ENCODE assay signal across 1 cellular context in the genomic region with DNA sequence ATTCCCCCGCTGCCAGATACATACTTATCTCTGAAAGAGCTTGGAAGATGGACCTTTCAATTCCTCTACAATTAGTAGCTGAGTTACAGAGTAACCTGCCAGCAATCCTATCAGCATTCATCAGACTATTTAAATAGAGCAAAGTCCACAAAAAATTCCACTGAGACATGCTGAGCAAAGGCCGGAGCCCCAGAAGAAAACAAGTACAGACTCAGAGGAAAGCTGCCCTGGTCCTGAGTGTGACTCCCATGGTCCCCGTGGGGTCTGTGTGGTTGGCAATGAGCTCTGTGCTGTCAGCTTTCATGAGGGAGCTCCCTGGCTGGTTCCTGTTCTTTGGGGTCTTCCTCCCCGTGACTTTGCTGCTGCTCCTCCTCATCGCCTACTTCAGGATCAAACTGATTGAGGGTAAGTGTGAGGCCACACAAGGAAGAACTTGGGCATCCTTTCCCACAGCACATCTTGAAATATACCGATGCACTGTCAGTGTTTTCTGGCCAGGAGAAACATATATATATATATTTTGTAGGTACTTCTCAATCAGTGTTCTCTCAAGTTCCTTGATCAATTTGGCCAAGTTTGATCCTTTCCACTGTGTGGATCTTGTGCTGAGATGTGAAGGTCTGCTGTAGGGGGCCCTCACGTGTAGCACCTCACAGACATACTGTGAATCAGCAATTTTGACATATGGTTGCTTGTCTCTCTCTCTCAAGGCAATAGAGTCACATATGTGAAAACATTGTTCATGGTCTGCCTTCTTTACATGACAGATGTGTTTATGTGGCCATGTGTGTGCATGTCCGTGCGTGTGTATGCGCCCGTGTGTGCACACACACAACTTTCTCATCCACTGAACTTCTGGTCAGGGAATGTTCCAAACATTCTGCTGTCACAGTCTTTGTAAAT.
TF ChIP-seq lines count a peak whose summit lies in the region.

Gene SMLR1 (plus strand): TSS at position 160 of the 903 bp plus-strand sequence. CDS start 8 bp downstream, at position 168.

TF ChIP-seq in HepG2, 621 proteins besides CTCF, POLR2A, EP300 and RAD21 (continued from another document and continues in another):
- TF ChIP-seq, protein P1, sequence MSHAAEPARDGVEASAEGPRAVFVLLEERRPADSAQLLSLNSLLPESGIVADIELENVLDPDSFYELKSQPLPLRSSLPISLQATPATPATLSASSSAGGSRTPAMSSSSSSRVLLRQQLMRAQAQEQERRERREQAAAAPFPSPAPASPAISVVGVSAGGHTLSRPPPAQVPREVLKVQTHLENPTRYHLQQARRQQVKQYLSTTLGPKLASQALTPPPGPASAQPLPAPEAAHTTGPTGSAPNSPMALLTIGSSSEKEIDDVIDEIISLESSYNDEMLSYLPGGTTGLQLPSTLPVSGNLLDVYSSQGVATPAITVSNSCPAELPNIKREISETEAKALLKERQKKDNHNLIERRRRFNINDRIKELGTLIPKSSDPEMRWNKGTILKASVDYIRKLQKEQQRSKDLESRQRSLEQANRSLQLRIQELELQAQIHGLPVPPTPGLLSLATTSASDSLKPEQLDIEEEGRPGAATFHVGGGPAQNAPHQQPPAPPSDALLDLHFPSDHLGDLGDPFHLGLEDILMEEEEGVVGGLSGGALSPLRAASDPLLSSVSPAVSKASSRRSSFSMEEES (CRISPR knock-in tag; IDR thresholded peaks at IDR 0.05): peak; percentile 66
- TF ChIP-seq NCOA2 (CRISPR knock-in tag; IDR thresholded peaks at IDR 0.05) (peak; percentile 88), CAMTA2 (CRISPR knock-in tag; IDR thresholded peaks at IDR 0.05; ENCODE audit: borderline replicate concordance) (no peak), ZBTB42 (CRISPR knock-in tag; IDR thresholded peaks at IDR 0.05) (no peak), GABPB1 (CRISPR knock-in tag; IDR thresholded peaks at IDR 0.05) (no peak; the same call in 1 of the 2 replicates), ZBTB4 (CRISPR knock-in tag; IDR thresholded peaks at IDR 0.05; ENCODE audit: borderline replicate concordance) (no peak), RFX5 (IDR thresholded peaks at IDR 0.05; ENCODE audit: low read depth, low read length) (no peak), DNMT1 (CRISPR knock-in tag; IDR thresholded peaks at IDR 0.05) (no peak), THAP8 (CRISPR knock-in tag; IDR thresholded peaks at IDR 0.05; ENCODE audit: borderline replicate concordance) (peak; percentile 52; the same call in 1 of the 2 replicates), SNAPC2 (CRISPR knock-in tag; IDR thresholded peaks at IDR 0.05) (peak; percentile 66; the same call in 1 of the 2 replicates), ZNF414 (CRISPR knock-in tag; IDR thresholded peaks at IDR 0.05) (no peak), SNAPC5 (CRISPR knock-in tag; IDR thresholded peaks at IDR 0.05; ENCODE audit: borderline replicate concordance) (no peak), TAF15 (IDR thresholded peaks at IDR 0.05; ENCODE audit: low read depth, low read length, poor library complexity, severe bottlenecking) (no peak), TP53 (CRISPR knock-in tag; conservative IDR thresholded peaks at IDR 0.05) (peak; percentile 20; the same call in 1 of the 2 replicates), ZNF841 (CRISPR knock-in tag; IDR thresholded peaks at IDR 0.05; ENCODE audit: borderline replicate concordance) (no peak), SMYD3 (CRISPR knock-in tag; IDR thresholded peaks at IDR 0.05) (no peak; the same call in 1 of the 2 replicates), CHD4 (IDR thresholded peaks at IDR 0.05; ENCODE audit: borderline replicate concordance, low read length) (peak; percentile 7), KDM1A (CRISPR knock-in tag; IDR thresholded peaks at IDR 0.05) (no peak), ZNF7 (CRISPR knock-in tag; IDR thresholded peaks at IDR 0.05) (peak; percentile 69), CHCHD3 (CRISPR knock-in tag; IDR thresholded peaks at IDR 0.05) (no peak), ZNF326 (CRISPR knock-in tag; IDR thresholded peaks at IDR 0.05; ENCODE audit: borderline replicate concordance) (no peak), ZFP90 (CRISPR knock-in tag; IDR thresholded peaks at IDR 0.05; ENCODE audit: borderline replicate concordance) (no peak), ASH2L (IDR thresholded peaks at IDR 0.05; ENCODE audit: insufficient read length, low read depth, low read length) (peak; percentile 59), ZNF570 (CRISPR knock-in tag; IDR thresholded peaks at IDR 0.05; ENCODE audit: borderline replicate concordance) (no peak), E2F5 (CRISPR knock-in tag; conservative IDR thresholded peaks at IDR 0.05) (0 out of 2 replicates have a peak, but pooled peaks have one; percentile 20), ATF7 (IDR thresholded peaks at IDR 0.05) (no peak), ATF7 (CRISPR knock-in tag; IDR thresholded peaks at IDR 0.05) (no peak), ZNF510 (CRISPR knock-in tag; IDR thresholded peaks at IDR 0.05; ENCODE audit: low read depth) (no peak; the same call in none of the 2 replicates), UBTF (CRISPR knock-in tag; IDR thresholded peaks at IDR 0.05) (peak; percentile 32; the same call in 1 of the 2 replicates), RARA (CRISPR knock-in tag; IDR thresholded peaks at IDR 0.05) (peak; percentile 67), PRPF4 (IDR thresholded peaks at IDR 0.05; ENCODE audit: low read depth, low read length, poor library complexity, severe bottlenecking) (no peak), ZNF713 (CRISPR knock-in tag; IDR thresholded peaks at IDR 0.05) (no peak), IRX3 (CRISPR knock-in tag; IDR thresholded peaks at IDR 0.05; ENCODE audit: borderline replicate concordance, low read depth) (0 out of 2 replicates have a peak, but pooled peaks have one; percentile 47)
- TF ChIP-seq, protein P2, sequence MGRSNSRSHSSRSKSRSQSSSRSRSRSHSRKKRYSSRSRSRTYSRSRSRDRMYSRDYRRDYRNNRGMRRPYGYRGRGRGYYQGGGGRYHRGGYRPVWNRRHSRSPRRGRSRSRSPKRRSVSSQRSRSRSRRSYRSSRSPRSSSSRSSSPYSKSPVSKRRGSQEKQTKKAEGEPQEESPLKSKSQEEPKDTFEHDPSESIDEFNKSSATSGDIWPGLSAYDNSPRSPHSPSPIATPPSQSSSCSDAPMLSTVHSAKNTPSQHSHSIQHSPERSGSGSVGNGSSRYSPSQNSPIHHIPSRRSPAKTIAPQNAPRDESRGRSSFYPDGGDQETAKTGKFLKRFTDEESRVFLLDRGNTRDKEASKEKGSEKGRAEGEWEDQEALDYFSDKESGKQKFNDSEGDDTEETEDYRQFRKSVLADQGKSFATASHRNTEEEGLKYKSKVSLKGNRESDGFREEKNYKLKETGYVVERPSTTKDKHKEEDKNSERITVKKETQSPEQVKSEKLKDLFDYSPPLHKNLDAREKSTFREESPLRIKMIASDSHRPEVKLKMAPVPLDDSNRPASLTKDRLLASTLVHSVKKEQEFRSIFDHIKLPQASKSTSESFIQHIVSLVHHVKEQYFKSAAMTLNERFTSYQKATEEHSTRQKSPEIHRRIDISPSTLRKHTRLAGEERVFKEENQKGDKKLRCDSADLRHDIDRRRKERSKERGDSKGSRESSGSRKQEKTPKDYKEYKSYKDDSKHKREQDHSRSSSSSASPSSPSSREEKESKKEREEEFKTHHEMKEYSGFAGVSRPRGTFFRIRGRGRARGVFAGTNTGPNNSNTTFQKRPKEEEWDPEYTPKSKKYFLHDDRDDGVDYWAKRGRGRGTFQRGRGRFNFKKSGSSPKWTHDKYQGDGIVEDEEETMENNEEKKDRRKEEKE (IDR thresholded peaks at IDR 0.05): no peak
- TF ChIP-seq, protein P3, sequence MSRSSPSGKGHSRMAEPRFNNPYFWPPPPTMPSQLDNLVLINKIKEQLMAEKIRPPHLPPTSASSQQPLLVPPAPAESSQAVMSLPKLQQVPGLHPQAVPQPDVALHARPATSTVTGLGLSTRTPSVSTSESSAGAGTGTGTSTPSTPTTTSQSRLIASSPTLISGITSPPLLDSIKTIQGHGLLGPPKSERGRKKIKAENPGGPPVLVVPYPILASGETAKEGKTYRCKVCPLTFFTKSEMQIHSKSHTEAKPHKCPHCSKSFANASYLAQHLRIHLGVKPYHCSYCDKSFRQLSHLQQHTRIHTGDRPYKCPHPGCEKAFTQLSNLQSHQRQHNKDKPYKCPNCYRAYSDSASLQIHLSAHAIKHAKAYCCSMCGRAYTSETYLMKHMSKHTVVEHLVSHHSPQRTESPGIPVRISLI (CRISPR knock-in tag; IDR thresholded peaks at IDR 0.05; ENCODE audit: borderline replicate concordance): peak; percentile 87
- TF ChIP-seq, protein P4, sequence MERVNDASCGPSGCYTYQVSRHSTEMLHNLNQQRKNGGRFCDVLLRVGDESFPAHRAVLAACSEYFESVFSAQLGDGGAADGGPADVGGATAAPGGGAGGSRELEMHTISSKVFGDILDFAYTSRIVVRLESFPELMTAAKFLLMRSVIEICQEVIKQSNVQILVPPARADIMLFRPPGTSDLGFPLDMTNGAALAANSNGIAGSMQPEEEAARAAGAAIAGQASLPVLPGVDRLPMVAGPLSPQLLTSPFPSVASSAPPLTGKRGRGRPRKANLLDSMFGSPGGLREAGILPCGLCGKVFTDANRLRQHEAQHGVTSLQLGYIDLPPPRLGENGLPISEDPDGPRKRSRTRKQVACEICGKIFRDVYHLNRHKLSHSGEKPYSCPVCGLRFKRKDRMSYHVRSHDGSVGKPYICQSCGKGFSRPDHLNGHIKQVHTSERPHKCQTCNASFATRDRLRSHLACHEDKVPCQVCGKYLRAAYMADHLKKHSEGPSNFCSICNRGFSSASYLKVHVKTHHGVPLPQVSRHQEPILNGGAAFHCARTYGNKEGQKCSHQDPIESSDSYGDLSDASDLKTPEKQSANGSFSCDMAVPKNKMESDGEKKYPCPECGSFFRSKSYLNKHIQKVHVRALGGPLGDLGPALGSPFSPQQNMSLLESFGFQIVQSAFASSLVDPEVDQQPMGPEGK (CRISPR knock-in tag; IDR thresholded peaks at IDR 0.05): peak; percentile 48; the same call in 1 of the 2 replicates
- TF ChIP-seq, protein P5, sequence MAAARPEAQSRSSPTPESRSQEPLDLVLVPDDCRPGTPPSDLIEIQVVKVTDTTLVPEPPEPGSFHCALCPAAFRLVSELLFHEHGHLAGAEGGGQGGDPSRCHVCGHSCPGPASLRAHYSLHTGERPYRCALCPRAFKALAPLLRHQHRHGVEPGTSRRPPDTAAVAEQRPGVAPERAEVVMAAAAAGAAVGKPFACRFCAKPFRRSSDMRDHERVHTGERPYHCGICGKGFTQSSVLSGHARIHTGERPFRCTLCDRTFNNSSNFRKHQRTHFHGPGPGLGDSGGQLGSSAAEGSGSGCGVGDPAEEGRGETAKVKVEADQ (CRISPR knock-in tag; IDR thresholded peaks at IDR 0.05; ENCODE audit: borderline replicate concordance): peak; percentile 74
